In the genomic region with DNA sequence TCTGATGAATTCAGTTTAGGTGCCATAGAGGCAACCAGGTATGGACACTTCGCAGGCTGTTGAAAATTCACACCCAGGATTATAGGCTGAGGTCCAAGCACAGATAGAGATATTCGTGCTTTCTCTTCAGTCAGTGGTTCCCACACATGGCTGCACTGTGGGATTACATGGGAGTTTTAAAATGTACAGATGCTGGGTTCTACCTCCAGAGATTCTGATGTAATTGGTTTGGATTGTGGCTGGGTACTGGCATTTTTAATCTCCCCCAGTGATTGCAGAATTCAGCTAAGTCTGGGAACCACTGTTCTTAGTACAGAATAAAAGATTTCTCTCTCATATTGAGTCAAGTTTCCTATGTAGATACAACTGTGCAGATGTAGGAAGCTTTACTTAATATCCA, we compare ENCODE assay signal across 28 cellular contexts.
DNase-seq lines count a peak whose midpoint lies in the region; TF ChIP-seq lines count a peak whose summit lies in the region.
"Had no signal": no experiment of that assay in that cellular context is flagged by ENCODE, and none has a peak within 500 bp of the region (broad histone marks: within the 10 kb centered on the region; RNA-seq: fewer than 3 reads in every experiment).

No MANE protein-coding gene starts in this region.

- no peak overlapping the region for H3K4me3 Mint-ChIP-seq in immature natural killer cell
- H3K4me3 Mint-ChIP-seq: activated T-cell treated with anti-CD3 and anti-CD28 coated beads, Interleukin-2, amount 50 U/mL, for 72 hours; CD4-positive, CD25-positive, alpha-beta regulatory T cell; naive thymus-derived CD8-positive, alpha-beta T cell; stimulated activated naive B cell treated with anti-CD40 and anti-IgM and Interleukin-4, amounts not matched to agents 10 μg/mL and 1 μg/mL and 100 μg/mL, for 72 hours had no signal

- H3K9ac ChIP-seq in mammary epithelial cell (ENCODE audit: insufficient read depth, low read length), result no peak overlapping the region

- H4K20me1 ChIP-seq in mammary epithelial cell (ENCODE audit: insufficient read depth, low read length), result no peaks in the 10 kb centered on the region

- peak overlapping the region; percentile 87 for H2AFZ ChIP-seq in ACC112 (ENCODE audit: low read length, unreplicated experiment)
- H2AFZ ChIP-seq in mammary epithelial cell (ENCODE audit: low read depth, low read length), result no peak overlapping the region

- no peak for TF ChIP-seq CTCF in mammary epithelial cell (conservative IDR thresholded peaks at IDR 0.05 in 1 of 2, IDR thresholded peaks at IDR 0.05 in 1 of 2; ENCODE audit: extremely low read depth in 1 of 2, insufficient read depth in 1 of 2, low read depth in 1 of 2, low read length in 2 of 2)

- H3K79me2 ChIP-seq in ACC112 (ENCODE audit: control insufficient read depth, insufficient read depth, low read length, unreplicated experiment) (no peaks in the 10 kb centered on the region), mammary epithelial cell (ENCODE audit: insufficient read depth, low read length) (no peaks in the 10 kb centered on the region)

- peaks cover 2 to 11% (median 5%) of the 10 kb centered on the region in 3 donors for H3K27me3 Mint-ChIP-seq in immature natural killer cell (ENCODE audit: low read depth in 3 of 3)

- intact Hi-C loops in mammary epithelial cell (cut with micrococcal nuclease), result no loop called here

- H3K27me3 ChIP-seq in ACC112 (ENCODE audit: insufficient read depth, low read length) (no peaks in the 10 kb centered on the region), mammary epithelial cell (ENCODE audit: insufficient read depth, low read length) (no peaks in the 10 kb centered on the region)
- H3K27me3 ChIP-seq: upper lobe of left lung had no signal

- H3K4me3 ChIP-seq in ACC112 (ENCODE audit: low read depth, low read length) (no peak overlapping the region), mammary epithelial cell (replicated peaks in 1 of 3; ENCODE audit: insufficient read depth in 1 of 3, low read depth in 2 of 3, low read length in 3 of 3) (no peak overlapping the region)
- H3K4me3 ChIP-seq: adrenal gland, breast epithelium, upper lobe of left lung had no signal

- H3K4me1 ChIP-seq in ACC112 (ENCODE audit: control insufficient read depth, insufficient read depth, low read length, unreplicated experiment) (peaks cover 37% of the 10 kb centered on the region), mammary epithelial cell (ENCODE audit: insufficient read depth, low read length) (peaks cover 12% of the 10 kb centered on the region)
- H3K4me1 ChIP-seq: adrenal gland had no signal

- BruUV-seq in mammary epithelial cell (replicated peaks; lab: Mats Ljungman, UMichigan), result no TSS peak

- WGBS in mammary epithelial cell (ENCODE audit: low coverage, missing lambda C conversion rate), result 86% methylated on average over 2 of the region's 2 CpGs

- H3K9me3 Mint-ChIP-seq in immature natural killer cell, result peaks cover 0 to 4% (median 0%) of the 10 kb centered on the region in 6 donors

- H3K36me3 ChIP-seq in ACC112 (ENCODE audit: insufficient read depth, low read length), result no peaks in the 10 kb centered on the region
- H3K36me3 ChIP-seq in mammary epithelial cell (ENCODE audit: insufficient read depth, low read length), result no peaks in the 10 kb centered on the region
- H3K36me3 ChIP-seq: adrenal gland, breast epithelium, upper lobe of left lung had no signal

- H3K27ac ChIP-seq in ACC112 (ENCODE audit: low read depth, low read length) (peak overlapping the region; percentile 86), mammary epithelial cell (ENCODE audit: insufficient read depth, low read depth, low read length) (no peak overlapping the region)
- H3K27ac ChIP-seq: 22Rv1, adrenal gland, breast epithelium, upper lobe of left lung had no signal

- CTCF ChIA-PET in mammary epithelial cell (lab: Charles Lee; ENCODE audit: low non-redundant PET), result no interaction called here

- no peaks in the 10 kb centered on the region for H3K9me3 ChIP-seq in mammary epithelial cell (replicated peaks; ENCODE audit: insufficient read depth, low read length)
- H3K9me3 ChIP-seq: adrenal gland, upper lobe of left lung had no signal

- H3K27ac Mint-ChIP-seq in immature natural killer cell, result no peak overlapping the region
- H3K27ac Mint-ChIP-seq: activated T-cell treated with anti-CD3 and anti-CD28 coated beads, Interleukin-2, amount 50 U/mL, for 72 hours; CD4-positive, CD25-positive, alpha-beta regulatory T cell; naive thymus-derived CD8-positive, alpha-beta T cell; stimulated activated naive B cell treated with anti-CD40 and anti-IgM and Interleukin-4, amounts not matched to agents 10 μg/mL and 1 μg/mL and 100 μg/mL, for 72 hours had no signal

- H3K36me3 Mint-ChIP-seq in immature natural killer cell, result no peaks in the 10 kb centered on the region
- H3K36me3 Mint-ChIP-seq: CD4-positive, CD25-positive, alpha-beta regulatory T cell; naive thymus-derived CD8-positive, alpha-beta T cell; stimulated activated naive B cell treated with anti-CD40 and anti-IgM and Interleukin-4, amounts not matched to agents 10 μg/mL and 1 μg/mL and 100 μg/mL, for 72 hours had no signal

- no peak overlapping the region for H3K4me2 ChIP-seq in mammary epithelial cell (ENCODE audit: insufficient read depth, low read depth, low read length)

- in situ Hi-C loops in G401 (cut with HindIII; ENCODE audit: low sequenced_read_pairs) (no loop called here), mammary epithelial cell (cut with MboI; ENCODE audit: low sequenced_read_pairs in 2 of 2) (no loop called here)

- dilution Hi-C loops in mammary epithelial cell (cut with HindIII; ENCODE audit: low sequenced_read_pairs), result no loop called here

- DNase-seq in HT1080 (ENCODE audit: low read depth) (peak; percentile 30), astrocyte of the hippocampus (ENCODE audit: low read depth, low spot score) (peak; percentile 54), iris pigment epithelial cell (ENCODE audit: low read depth) (peak; percentile 73), immature natural killer cell (no peak), G401 (ENCODE audit: low spot score) (no peak), NCI-H2081 treated with DMSO at 0.1 percent for 48 hours (lab: John Stamatoyannopoulos, UW) (no peak), mammary epithelial cell (no peak)
- DNase-seq: activated CD4-positive, alpha-beta T cell treated with anti-CD3 and anti-CD28 coated beads, Interleukin-2, amount 50 U/mL, for 48 hours; activated CD4-positive, CD25-positive, alpha-beta regulatory T cell treated with anti-CD3 and anti-CD28 coated beads, Interleukin-2, amount 50 U/mL, for 72 hours; activated T-cell treated with anti-CD3 and anti-CD28 coated beads, Interleukin-2, amount 50 U/mL, for 72 hours; adrenal gland; AML-193; CD4-positive, CD25-positive, alpha-beta regulatory T cell; midbrain; naive thymus-derived CD8-positive, alpha-beta T cell; NCI-H1417; NCI-H2029; NCI-H526 treated with DMSO at 0.1 percent for 48 hours; NK-92 treated with Interleukin-12 subunit alpha and Interleukin-12 subunit beta, amount 100 ng/mL, for 24 hours; occipital lobe; SHP77 treated with DMSO at 0.1 percent for 48 hours; stimulated activated naive B cell treated with anti-CD40 and anti-IgM and Interleukin-4, amounts not matched to agents 10 μg/mL and 1 μg/mL and 100 μg/mL, for 72 hours; substantia nigra; T-helper 2 cell; upper lobe of left lung had no signal

- H3K4me1 Mint-ChIP-seq in immature natural killer cell, result no peaks in the 10 kb centered on the region
- H3K4me1 Mint-ChIP-seq: naive thymus-derived CD8-positive, alpha-beta T cell had no signal

Comparison
In these comparisons a context has a peak if more than half of its experiments do, and no peak if none do; other contexts are left out.
1. DNase-seq: peak in HT1080 (single experiment), astrocyte of the hippocampus (single experiment) and iris pigment epithelial cell (single experiment); none in immature natural killer cell (0 of 3), G401 (single experiment), NCI-H2081 treated with DMSO at 0.1 percent for 48 hours (single experiment) and mammary epithelial cell (single experiment).